In genomic region chrX:24017674-24018073, GRCh38 we compare ENCODE assay signal across 1 cellular context.
A peak's percentile ranks its signal among the peaks of the same experiment; 100 is the strongest.
TF ChIP-seq lines count a peak whose summit lies in the region.

No MANE protein-coding gene starts in this region.

TF ChIP-seq in K562, 482 proteins besides CTCF, POLR2A, EP300 and RAD21:
- no peak for TF ChIP-seq KLF1 (tag; IDR thresholded peaks at IDR 0.05)
- TF ChIP-seq RBFOX2 (IDR thresholded peaks at IDR 0.05; ENCODE audit: low read depth, low read length), result 0 out of 2 replicates have a peak, but pooled peaks have one; percentile 14
TF ChIP-seq in K562: peak in this region for 1.
